Comparison of ENCODE assay signal across 10 cellular contexts in genomic region chr6:44342489-44342888, GRCh38. TPM values are rescaled to one million over a fixed set of nuclear protein-coding genes. Genes with fewer than 3 reads are reported as not detected.
DNase-seq lines count a peak whose midpoint lies in the region; TF ChIP-seq lines count a peak whose summit lies in the region.
"Had no signal": no experiment of that assay in that cellular context is flagged by ENCODE, and none has a peak within 500 bp of the region (broad histone marks: within the 10 kb centered on the region; RNA-seq: fewer than 3 reads in every experiment).

A gene with protein sequence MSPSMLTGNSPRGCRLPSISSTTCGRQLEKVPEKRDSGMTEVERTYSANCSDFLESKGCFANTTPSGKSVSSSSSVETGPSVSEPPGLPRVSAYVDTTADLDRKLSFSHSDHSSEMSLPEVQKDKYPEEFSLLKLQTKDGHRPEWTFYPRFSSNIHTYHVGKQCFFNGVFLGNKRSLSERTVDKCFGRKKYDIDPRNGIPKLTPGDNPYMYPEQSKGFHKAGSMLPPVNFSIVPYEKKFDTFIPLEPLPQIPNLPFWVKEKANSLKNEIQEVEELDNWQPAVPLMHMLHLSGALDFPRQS (plus strand): TSS chr6:44342650. CDS start chr6:44343096, 446 bp downstream.

- CTCF ChIA-PET in GM10248 (lab: Yijun Ruan, JAX) = interaction anchor here (0.8 to 4.2 kb wide), 7 partner anchors 16 to 246 kb away, joined by 3 to 27 read pairs (median 8); partner anchors contain the start of gene AARS2

- no peaks in the 10 kb centered on the region for H3F3A ChIP-seq in DOHH2 (ENCODE audit: control insufficient read depth, insufficient read depth)

- H3K4me1 ChIP-seq in DOHH2 (ENCODE audit: control insufficient read depth, low read length) (peaks cover 23% of the 10 kb centered on the region), esophagus muscularis mucosa (peaks cover 5 to 28% (median 19%) of the 10 kb centered on the region in 4 donors)

- TF ChIP-seq POLR2A in NB4 (IDR thresholded peaks at IDR 0.05; ENCODE audit: extremely low read depth, insufficient read length) (no peak), esophagus muscularis mucosa (IDR thresholded peaks at IDR 0.05; ENCODE audit: low read depth) (no peak)

- no peaks in the 10 kb centered on the region for H3K36me3 ChIP-seq in DOHH2 (ENCODE audit: control insufficient read depth, low read length)
- H3K36me3 ChIP-seq in esophagus muscularis mucosa = no peaks in the 10 kb centered on the region
- no peaks in the 10 kb centered on the region for H3K36me3 ChIP-seq in WERI-Rb-1

- peak; percentile 33 for DNase-seq in NB4 (ENCODE audit: low read depth)
- DNase-seq in esophagus muscularis mucosa (ENCODE audit: extremely low spot score) = no peak
- DNase-seq in posterior cingulate gyrus = peak in 8 of 10 donors; percentile 24 to 90 (median 40)
- no peak for DNase-seq in GM10248 (ENCODE audit: extremely low spot score)
- DNase-seq in WERI-Rb-1 = no peak
- no peak for DNase-seq in NCI-H526 treated with DMSO at 0.1 percent for 48 hours (lab: John Stamatoyannopoulos, UW)
- no peak for DNase-seq in NCI-H1105 (lab: John Stamatoyannopoulos, UW)

- no peak for TF ChIP-seq EP300 in esophagus muscularis mucosa (IDR thresholded peaks at IDR 0.05)

- H3K27ac ChIP-seq in DOHH2 (ENCODE audit: low read depth, low read length) (no peak within 1 kb of the TSS), esophagus muscularis mucosa (replicated peaks in 1 of 4) (no peak within 1 kb of the TSS), WERI-Rb-1 (no peak within 1 kb of the TSS)

- H3K9me3 ChIP-seq in DOHH2 (ENCODE audit: control insufficient read depth, insufficient read depth, low read length) (no peaks in the 10 kb centered on the region), esophagus muscularis mucosa (no peaks in the 10 kb centered on the region), WERI-Rb-1 (ENCODE audit: severe bottlenecking) (no peaks in the 10 kb centered on the region)

- no peak for TF ChIP-seq CTCF in DOHH2 (IDR thresholded peaks at IDR 0.05; ENCODE audit: low read depth, low read length, poor library complexity, severe bottlenecking)
- TF ChIP-seq CTCF in NB4 (IDR thresholded peaks at IDR 0.05; ENCODE audit: low read depth, low read length) = no peak
- TF ChIP-seq CTCF in esophagus muscularis mucosa (IDR thresholded peaks at IDR 0.05) = no peak
- TF ChIP-seq CTCF in GM10248 (IDR thresholded peaks at IDR 0.05; ENCODE audit: control extremely low read depth, extremely low read depth, low read depth, missing control alignments) = no peak
- no peak for TF ChIP-seq CTCF in WERI-Rb-1 (IDR thresholded peaks at IDR 0.05; ENCODE audit: low read depth, low read length)

- peak within 1 kb of the TSS; percentile 38 for H3K4me2 ChIP-seq in DOHH2 (ENCODE audit: low read length)

- H3K27me3 ChIP-seq in DOHH2 (ENCODE audit: control insufficient read depth, low read length) = peaks cover 33% of the 10 kb centered on the region
- peaks cover 0 to 45% (median 5%) of the 10 kb centered on the region in 4 donors for H3K27me3 ChIP-seq in esophagus muscularis mucosa
- H3K27me3 ChIP-seq in WERI-Rb-1 (ENCODE audit: insufficient read depth, low read depth, severe bottlenecking) = no peaks in the 10 kb centered on the region

- WGBS in esophagus muscularis mucosa = 9% methylated on average over 11 of the region's 31 CpGs

- intact Hi-C loops in esophagus muscularis mucosa (cut with DNase I) = no loop called here
- intact Hi-C loops in posterior cingulate gyrus (cut with DNase I) = no loop called here

- no peaks in the 10 kb centered on the region for H3K9me2 ChIP-seq in DOHH2 (replicated peaks; ENCODE audit: control insufficient read depth, low read length)

- no peaks in the 10 kb centered on the region for H4K20me1 ChIP-seq in DOHH2 (ENCODE audit: control insufficient read depth, insufficient read depth, low read depth, low read length)

- POLR2A ChIA-PET in GM10248 (lab: Yijun Ruan, JAX) = no interaction called here

- H3K4me3 ChIP-seq in DOHH2 (ENCODE audit: low read length) (no peak within 1 kb of the TSS; the same call in 1 of the 2 replicates), NB4 (ENCODE audit: low read depth, low read length) (no peak within 1 kb of the TSS), esophagus muscularis mucosa (peak within 1 kb of the TSS; percentile 30 to 45 (median 36)), WERI-Rb-1 (ENCODE audit: low read depth, low read length) (no peak within 1 kb of the TSS)

- no peaks in the 10 kb centered on the region for H3K79me2 ChIP-seq in DOHH2 (ENCODE audit: control insufficient read depth, low read length)

RNA-seq across cellular contexts. Expression of the gene that starts here (rescaled TPM):
- not detected for total RNA-seq in esophagus muscularis mucosa
- total RNA-seq: glomerular endothelial cell, NCI-H460 had no signal

Comparison
In these comparisons a context has a peak if more than half of its experiments do, and no peak if none do; other contexts are left out.
1. H3K4me3 ChIP-seq: peak in esophagus muscularis mucosa (4 of 4); none in DOHH2 (single experiment), NB4 (single experiment) and WERI-Rb-1 (single experiment).
2. DNase-seq: peak in NB4 (single experiment) and posterior cingulate gyrus (8 of 10); none in esophagus muscularis mucosa (single experiment), GM10248 (single experiment), WERI-Rb-1 (single experiment), NCI-H526 treated with DMSO at 0.1 percent for 48 hours (single experiment) and NCI-H1105 (single experiment).